23 cellular contexts compared by ENCODE assay signal in genomic region chr9:72958485-72959266, GRCh38. TPM values are rescaled to one million over a fixed set of nuclear protein-coding genes. Genes with fewer than 3 reads are reported as not detected.
"Had no signal": no experiment of that assay in that cellular context is flagged by ENCODE, and none has a peak within 500 bp of the region (broad histone marks: within the 10 kb centered on the region; RNA-seq: fewer than 3 reads in every experiment).

No MANE protein-coding gene starts in this region.

- H3K4me3 Mint-ChIP-seq: brain, naive B cell, type B pancreatic cell had no signal

- H3K9me3 Mint-ChIP-seq: type B pancreatic cell had no signal

- H3K27me3 ChIP-seq: esophagus muscularis mucosa, gastrocnemius medialis, testis had no signal

- H3K4me3 ChIP-seq: coronary artery, esophagus muscularis mucosa, gastrocnemius medialis, lower lobe of right lung, testis had no signal

- H3K36me3 ChIP-seq: esophagus muscularis mucosa, gastrocnemius medialis, lower lobe of right lung had no signal

- H3K4me1 ChIP-seq: gastrocnemius medialis had no signal

- H3K27me3 Mint-ChIP-seq: brain, type B pancreatic cell had no signal

- H3K36me3 Mint-ChIP-seq: brain, type B pancreatic cell had no signal

- DNase-seq: activated gamma-delta T cell treated with Interleukin-2 at 50 U/mL for 16 hours; activated T-cell treated with anti-CD3 and anti-CD28 coated beads, Interleukin-2, amount 50 U/mL, for 1 hour; aorta; central memory CD4-positive, alpha-beta T cell; gastrocnemius medialis; hippocampal formation; left cardiac atrium; lower lobe of right lung; naive B cell; occipital lobe; small intestine; stimulated activated CD4-positive, alpha-beta T cell treated with anti-CD3 and anti-CD28 coated beads, Interleukin-15, amount 100 ng/mL, for 24 hours; stimulated activated CD8-positive, alpha-beta memory T cell treated with anti-CD3 and anti-CD28 coated beads, Interleukin-4, amount 100 ng/mL, for 48 hours; stimulated activated naive CD4-positive, alpha-beta T cell; testis had no signal

- ATAC-seq: activated naive CD4-positive, alpha-beta T cell treated with anti-CD3 and anti-CD28 coated beads, Interleukin-2, amount 50 U/mL, for 72 hours; gastrocnemius medialis; left cardiac atrium; lower lobe of right lung; sciatic nerve had no signal

- H3K27ac Mint-ChIP-seq: activated naive CD4-positive, alpha-beta T cell treated with anti-CD3 and anti-CD28 coated beads, Interleukin-2, amount 50 U/mL, for 72 hours; brain; type B pancreatic cell had no signal

- H3K27ac ChIP-seq: coronary artery, esophagus muscularis mucosa, gastrocnemius medialis, lower lobe of right lung, testis had no signal

- H3K9me3 ChIP-seq: gastrocnemius medialis, testis had no signal

RNA-seq across cellular contexts. Expression of gene ALDH1A1, which starts 5.8 kb away (rescaled TPM):
- total RNA-seq: T-helper 2 cell treated with Interferon-gamma antibody and Interleukin-4, amounts not matched to agents 100 ng/mL and 5 ng/mL, for 36 hours had no signal
- polyA plus RNA-seq: neural cell had no signal
